15 cellular contexts compared by ENCODE assay signal in genomic region chr18:36527025-36527424, GRCh38.
"Had no signal": no experiment of that assay in that cellular context is flagged by ENCODE, and none has a peak within 500 bp of the region (broad histone marks: within the 10 kb centered on the region; RNA-seq: fewer than 3 reads in every experiment).

No MANE protein-coding gene starts in this region.

- DNase-seq: activated gamma-delta T cell treated with Interleukin-2 at 50 U/mL for 16 hours; activated T-cell treated with anti-CD3 and anti-CD28 coated beads, Interleukin-2, amount 50 U/mL, for 1 hour; body of pancreas; foreskin keratinocyte; left cardiac atrium; nephron progenitor cell; stimulated activated CD4-positive, alpha-beta T cell treated with anti-CD3 and anti-CD28 coated beads, Interleukin-2, amount 100 ng/mL, for 48 hours; stimulated activated CD8-positive, alpha-beta memory T cell treated with anti-CD3 and anti-CD28 coated beads, Interleukin-4, amount 100 ng/mL, for 48 hours; stimulated activated naive B cell treated with anti-CD40 and anti-IgM and Interleukin-4, amounts not matched to agents 10 μg/mL and 1 μg/mL and 100 μg/mL, for 72 hours had no signal

- ATAC-seq: body of pancreas; foreskin keratinocyte; sciatic nerve; stimulated activated naive B cell treated with anti-CD40 and anti-IgM and Interleukin-4, amounts not matched to agents 10 μg/mL and 1 μg/mL and 100 μg/mL, for 72 hours had no signal

- H3K27me3 ChIP-seq: body of pancreas, foreskin keratinocyte, vagina had no signal

- FAIRE-seq: TTC549 had no signal

- H3K4me3 ChIP-seq: body of pancreas, smooth muscle cell, thoracic aorta, vagina had no signal

- H3K9me3 ChIP-seq: body of pancreas, thoracic aorta, vagina had no signal

- H3K27ac ChIP-seq: body of pancreas, epithelial cell of prostate, foreskin keratinocyte, thoracic aorta, vagina had no signal

- H3K36me3 ChIP-seq: thoracic aorta, vagina had no signal

- H3K4me1 ChIP-seq: body of pancreas, vagina had no signal
